Comparison of ENCODE assay signal across 8 cellular contexts in the genomic region with DNA sequence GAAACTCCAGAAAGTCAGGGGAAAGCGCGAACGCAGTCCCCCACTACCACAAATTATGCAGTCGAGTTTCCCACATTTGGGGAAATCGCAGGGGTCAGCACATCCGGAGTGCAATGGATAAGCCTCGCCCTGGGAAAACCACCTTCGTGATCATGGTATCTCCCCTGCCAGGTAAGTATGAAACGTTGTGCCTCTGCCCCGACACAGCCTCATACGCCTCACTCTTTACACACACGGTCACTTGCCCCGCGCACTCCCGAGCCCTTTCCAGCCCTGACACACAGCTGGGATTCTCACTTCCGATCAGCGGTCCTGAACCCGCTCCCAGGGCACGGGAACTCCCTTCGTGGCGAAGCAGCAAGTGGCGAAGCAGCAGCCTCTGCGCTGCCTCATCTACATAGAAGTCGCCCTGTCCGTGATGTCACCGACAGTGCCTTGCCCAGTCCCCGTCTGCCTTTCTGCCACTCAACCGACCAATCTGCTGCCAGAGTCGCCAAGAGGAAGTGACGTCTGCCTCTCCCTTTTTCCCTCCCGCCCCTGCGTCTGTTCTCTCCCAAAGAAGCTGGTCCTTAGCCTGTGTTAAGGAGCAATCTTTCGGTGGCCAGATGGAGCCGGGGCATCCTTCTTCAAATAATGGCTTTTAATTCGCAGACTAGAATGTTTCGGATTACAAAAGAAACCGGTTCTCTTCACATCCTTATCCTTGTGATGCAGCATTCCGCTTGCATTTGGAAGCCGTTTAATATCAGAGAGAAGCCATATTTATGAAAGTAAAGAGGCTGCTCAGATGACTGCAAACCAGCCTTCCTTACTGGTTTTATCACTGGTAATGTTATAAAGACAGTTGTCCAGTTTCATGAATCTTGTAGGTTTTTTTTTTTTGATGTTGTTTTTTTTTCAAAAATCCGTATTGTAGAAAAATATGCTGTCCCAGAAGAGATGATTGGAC. TPM values are rescaled to one million over a fixed set of nuclear protein-coding genes. Genes with fewer than 3 reads are reported as not detected.
A peak's percentile ranks its signal among the peaks of the same experiment; 100 is the strongest.
DNase-seq lines count a peak whose midpoint lies in the region; ATAC-seq and TF ChIP-seq lines count a peak whose summit lies in the region.
"Not testable (repeated sequence)": the region's sequence is repeated elsewhere in the genome, so short reads cannot be mapped to it uniquely, and the experiment has no call there.

A gene (minus strand): TSS at position 179 of the 949 bp plus-strand sequence.

- not testable (repeated sequence) for TF ChIP-seq CTCF in C4-2B (conservative IDR thresholded peaks at IDR 0.05); astrocyte of the spinal cord (IDR thresholded peaks at IDR 0.05; ENCODE audit: low read depth, low read length); glutamatergic neuron (IDR thresholded peaks at IDR 0.05; ENCODE audit: partially characterized antibody, unreplicated experiment); natural killer cell (IDR thresholded peaks at IDR 0.05)

- peak; percentile 62 to 74 (median 68) for ATAC-seq in natural killer cell

- not testable (repeated sequence) for H3K9me3 Mint-ChIP-seq in glutamatergic neuron (ENCODE audit: unreplicated experiment); natural killer cell

- intact Hi-C loops in natural killer cell (cut with micrococcal nuclease), result not testable (repeated sequence)

- H3K4me1 Mint-ChIP-seq in glutamatergic neuron (ENCODE audit: low read depth, unreplicated experiment); natural killer cell: not testable (repeated sequence)

- peak within 1 kb of the TSS; percentile 40 for H3K4me3 ChIP-seq in astrocyte of the spinal cord (ENCODE audit: low read depth, low read length)

- H3K27ac Mint-ChIP-seq in glutamatergic neuron (ENCODE audit: unreplicated experiment), result peak within 1 kb of the TSS; percentile 80
- H3K27ac Mint-ChIP-seq in natural killer cell, result not testable (repeated sequence)

- H3K4me3 Mint-ChIP-seq in glutamatergic neuron (ENCODE audit: unreplicated experiment), result peak within 1 kb of the TSS; percentile 49
- H3K4me3 Mint-ChIP-seq in natural killer cell, result not testable (repeated sequence)

- H3K27me3 Mint-ChIP-seq in glutamatergic neuron (ENCODE audit: unreplicated experiment), result not testable (repeated sequence)
- H3K27me3 Mint-ChIP-seq in natural killer cell (ENCODE audit: low read depth in 2 of 2), result peaks cover 21 to 25% of the 10 kb centered on the region in 2 donors

- DNase-seq in HK-2 (ENCODE audit: unreplicated experiment) (peak; percentile 74), NCI-H526 (lab: John Stamatoyannopoulos, UW) (peak; percentile 87 to 91), astrocyte of the spinal cord (ENCODE audit: low read depth, low spot score) (peak; percentile 90), glutamatergic neuron (peak; percentile 63), natural killer cell (peak; percentile 79)
- DNase-seq in activated CD4-positive, CD25-positive, alpha-beta regulatory T cell treated with anti-CD3 and anti-CD28 coated beads, Interleukin-2, amount 50 U/mL, for 16 hours (ENCODE audit: low read depth, low spot score), result peak; percentile 58
- DNase-seq in stimulated activated CD8-positive, alpha-beta memory T cell treated with anti-CD3 and anti-CD28 coated beads, Interleukin-15, amount 100 ng/mL, for 1 hour (ENCODE audit: low read depth), result peak; percentile 53

- H3K36me3 Mint-ChIP-seq in glutamatergic neuron (ENCODE audit: unreplicated experiment); natural killer cell: not testable (repeated sequence)

- in situ Hi-C loops in astrocyte of the spinal cord (cut with HindIII; ENCODE audit: low sequenced_read_pairs), result not testable (repeated sequence)

- H3K27ac ChIP-seq in C4-2B, result peak within 1 kb of the TSS; percentile 50

RNA-seq across cellular contexts. Expression of the gene that starts here (rescaled TPM):
- total RNA-seq in glutamatergic neuron (ENCODE audit: unreplicated experiment) (3,598 TPM), natural killer cell (1,000 to 10,000 TPM; 2,937 to 3,261 (median 3,038) TPM)

Comparison
In these comparisons a context has a peak if more than half of its experiments do, and no peak if none do; other contexts are left out.
1. Peak in every context shown above with its lines: DNase-seq, ATAC-seq, H3K4me3 ChIP-seq and H3K27ac ChIP-seq.